24 cellular contexts compared by ENCODE assay signal in the genomic region with DNA sequence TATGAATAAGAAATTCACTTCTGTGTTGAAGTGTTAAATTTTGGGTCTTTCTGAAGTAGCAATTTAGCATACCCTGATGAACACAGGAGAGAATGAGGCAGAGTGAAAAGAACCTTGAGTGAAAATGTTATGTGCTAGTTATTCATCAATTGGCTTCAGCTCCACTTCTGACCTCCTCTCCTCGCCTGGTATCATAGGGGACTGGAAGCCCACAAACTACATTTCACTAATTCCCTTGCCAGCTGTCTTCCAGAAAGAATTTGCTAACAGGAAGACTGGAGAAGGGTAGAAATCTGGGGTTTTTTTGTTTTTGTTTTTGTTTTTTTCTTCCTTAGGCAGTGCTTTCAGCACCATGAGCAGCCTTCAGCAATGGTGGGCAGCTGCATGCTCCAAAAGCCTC. TPM values are rescaled to one million over a fixed set of nuclear protein-coding genes. Genes with fewer than 3 reads are reported as not detected.
"Had no signal": no experiment of that assay in that cellular context is flagged by ENCODE, and none has a peak within 500 bp of the region (broad histone marks: within the 10 kb centered on the region; RNA-seq: fewer than 3 reads in every experiment).

No MANE protein-coding gene starts in this region.

- ATAC-seq: heart left ventricle, left colon had no signal

- DNase-seq: heart left ventricle, hypothalamus, kidney, left lung, lower lobe of right lung, natural killer cell, posterior cingulate gyrus, retina, right cardiac atrium, sigmoid colon, substantia nigra, upper lobe of left lung had no signal

- H3K4me1 ChIP-seq: prostate gland, tibial nerve had no signal

- H3K27ac ChIP-seq: heart left ventricle, left lung, lower lobe of right lung, pancreas, prostate gland, sigmoid colon, tibial nerve, upper lobe of left lung, vagina had no signal

- H3K36me3 Mint-ChIP-seq: immature natural killer cell, mesothelial cell of epicardium, naive B cell, natural killer cell had no signal

- H3K9me3 Mint-ChIP-seq: immature natural killer cell, mesothelial cell of epicardium, naive B cell, natural killer cell had no signal

- H3K4me2 ChIP-seq: smooth muscle cell had no signal

- H3K4me3 Mint-ChIP-seq: immature natural killer cell; mesothelial cell of epicardium; natural killer cell; stimulated activated naive CD8-positive, alpha-beta T cell treated with anti-CD3 and anti-CD28 coated beads, Interleukin-15, amount 100 ng/mL, for 72 hours had no signal

- H3K27me3 ChIP-seq: heart left ventricle, left lung, pancreas, sigmoid colon, tibial nerve, upper lobe of left lung, vagina had no signal

- H3K27ac Mint-ChIP-seq: mesothelial cell of epicardium, natural killer cell had no signal

- H3K9me3 ChIP-seq: heart left ventricle, left lung, lower lobe of right lung, pancreas, prostate gland, sigmoid colon, tibial nerve, upper lobe of left lung, vagina had no signal

- H3K4me3 ChIP-seq: heart left ventricle, left lung, lower lobe of right lung, pancreas, prostate gland, sigmoid colon, smooth muscle cell, tibial nerve, upper lobe of left lung, vagina had no signal

- H3K36me3 ChIP-seq: heart left ventricle, left lung, lower lobe of right lung, pancreas, prostate gland, sigmoid colon, tibial nerve, upper lobe of left lung, vagina had no signal

RNA-seq across cellular contexts. Expression of a gene that starts 5.5 kb away (rescaled TPM):
- total RNA-seq: osteoblast had no signal
- polyA plus RNA-seq: neural cell had no signal
